8 cellular contexts compared by ENCODE assay signal in the genomic region with DNA sequence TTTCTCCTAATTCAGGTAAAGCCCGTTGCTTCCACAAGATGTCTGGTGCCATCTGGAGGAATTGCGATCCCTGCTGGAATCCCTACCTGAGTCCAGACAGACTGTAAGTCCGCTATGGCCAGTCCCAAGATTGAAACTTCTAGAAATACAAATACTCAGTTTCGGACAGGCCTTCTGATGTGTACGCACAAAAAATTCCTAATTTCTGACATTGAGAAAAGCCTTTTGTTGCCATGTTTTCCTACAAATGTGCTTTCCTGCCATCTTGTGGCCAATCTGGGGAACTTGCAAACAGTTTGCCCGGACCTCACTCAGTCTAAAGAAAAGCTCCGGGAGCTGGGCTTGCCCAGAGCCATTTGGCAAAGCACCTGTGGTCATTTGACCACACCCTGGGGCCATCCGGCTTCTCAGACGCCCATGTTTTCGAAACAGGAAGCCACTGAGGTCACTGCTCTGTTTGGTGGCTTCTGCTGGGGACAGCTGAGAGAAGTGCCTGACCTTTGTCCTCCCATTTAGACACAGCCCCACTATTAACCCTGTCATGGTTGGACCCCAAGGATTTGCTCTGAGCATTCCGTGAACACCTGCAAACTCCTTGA.
DNase-seq lines count a peak whose midpoint lies in the region; ATAC-seq, FAIRE-seq and TF ChIP-seq lines count a peak whose summit lies in the region.

No MANE protein-coding gene starts in this region.

- BruUV-seq in endothelial cell of umbilical vein (replicated peaks; lab: Mats Ljungman, UMichigan) = no TSS peak

- peak; percentile 68 for ATAC-seq in HG03442 (IDR thresholded peaks at IDR 0.05; ENCODE audit: unreplicated experiment)

- no peaks in the 10 kb centered on the region for H3K9me3 ChIP-seq in endothelial cell of umbilical vein (replicated peaks; ENCODE audit: control insufficient read depth, insufficient read depth, low read length)

- no peaks in the 10 kb centered on the region for H3K9me3 Mint-ChIP-seq in mesothelial cell of epicardium

- H2AFZ ChIP-seq in endothelial cell of umbilical vein (ENCODE audit: low read depth, low read length) = peak overlapping the region; percentile 72

- no peak overlapping the region for H3K27ac ChIP-seq in endothelial cell of umbilical vein (ENCODE audit: insufficient read depth, low read depth, low read length)

- POLR2A ChIA-PET in endothelial cell of umbilical vein (lab: Charles Lee) = no interaction called here

- CTCF ChIA-PET in endothelial cell of umbilical vein (lab: Charles Lee) = interaction anchor here (0.6 to 4.6 kb wide), 88 partner anchors 9 to 829 kb away, joined by 3 to 94 read pairs (median 4); no protein-coding TSS in a partner anchor

- no peak overlapping the region for H3K4me3 ChIP-seq in endothelial cell of umbilical vein (replicated peaks in 1 of 3; ENCODE audit: insufficient read depth in 1 of 3, low read depth in 1 of 3, low read length in 3 of 3)

- no peaks in the 10 kb centered on the region for H3K36me3 Mint-ChIP-seq in mesothelial cell of epicardium

- H3K27ac Mint-ChIP-seq in mesothelial cell of epicardium = no peak overlapping the region

- H3K4me1 ChIP-seq in endothelial cell of umbilical vein (ENCODE audit: control insufficient read depth, extremely low read depth, insufficient read depth, low read length) = no peaks in the 10 kb centered on the region

- H3K9ac ChIP-seq in endothelial cell of umbilical vein (replicated peaks; ENCODE audit: extremely low read depth, insufficient read depth, low read length) = no peak overlapping the region

- peak; percentile 95 for FAIRE-seq in endothelial cell of umbilical vein (lab: Jason Lieb, UNC)

- intact Hi-C loops in endothelial cell of umbilical vein (cut with micrococcal nuclease) = loop anchor here (1.0 to 2.0 kb wide), 5 partner anchors 170 to 818 kb away; partner anchors contain the start of gene FARP1

- H3K36me3 ChIP-seq in endothelial cell of umbilical vein (ENCODE audit: control insufficient read depth in 2 of 2, extremely low read depth in 1 of 2, insufficient read depth in 2 of 2, low read length in 2 of 2) = no peaks in the 10 kb centered on the region

- no peaks in the 10 kb centered on the region for H3K79me2 ChIP-seq in endothelial cell of umbilical vein (ENCODE audit: control insufficient read depth, insufficient read depth, low read length)

- TF ChIP-seq CTCF in endothelial cell of umbilical vein (IDR thresholded peaks at IDR 0.05; ENCODE audit: extremely low read depth in 1 of 2, insufficient read depth in 1 of 2, low read depth in 1 of 2, low read length in 2 of 2) = peak; percentile 77 to 78
- TF ChIP-seq CTCF in mesothelial cell of epicardium (IDR thresholded peaks at IDR 0.05; ENCODE audit: unreplicated experiment) = peak; percentile 83

- peaks cover 6% of the 10 kb centered on the region in 2 experiments for H3K27me3 ChIP-seq in endothelial cell of umbilical vein (ENCODE audit: control insufficient read depth in 2 of 2, insufficient read depth in 2 of 2, low read length in 2 of 2)

- H3K27me3 Mint-ChIP-seq in mesothelial cell of epicardium (ENCODE audit: low read depth) = peaks cover 4% of the 10 kb centered on the region

- dilution Hi-C loops in endothelial cell of umbilical vein (cut with MboI; ENCODE audit: extremely low pct_ligation_motif_present, low sequenced_read_pairs) = loop anchor here (25.0 kb wide), 1 partner anchor 236 kb away; no protein-coding TSS in a partner anchor

- DNase-seq in C1 segment of cervical spinal cord (lab: John Stamatoyannopoulos, UW) = peak in 10 of 14 donors; percentile 6 to 55 (median 26)
- DNase-seq in GM19238 (ENCODE audit: insufficient read length, low spot score) = peak; percentile 53
- peak; percentile 49 for DNase-seq in NCI-H82 treated with DMSO at 0.1 percent for 48 hours (lab: John Stamatoyannopoulos, UW; ENCODE audit: unreplicated experiment)
- DNase-seq in activated CD8-positive, alpha-beta memory T cell treated with anti-CD3 and anti-CD28 coated beads for 4 hours (ENCODE audit: low read depth in 2 of 2) = peak; percentile 8 to 13
- DNase-seq in endothelial cell of umbilical vein (ENCODE audit: low read depth, low spot score) = peak; percentile 67
- peak in 1 of 2 experiments; percentile 53 for DNase-seq in mesothelial cell of epicardium (ENCODE audit: low spot score in 2 of 2, unreplicated experiment in 2 of 2)
- peak; percentile 2 to 50 (median 19) for DNase-seq in stimulated activated naive CD4-positive, alpha-beta T cell (lab: John Stamatoyannopoulos, UW)

- H3K4me2 ChIP-seq in endothelial cell of umbilical vein (ENCODE audit: insufficient read depth, low read length) = peak overlapping the region; percentile 46

- TF ChIP-seq POLR2A in endothelial cell of umbilical vein (IDR thresholded peaks at IDR 0.05; ENCODE audit: low read depth, low read length) = no peak

- H4K20me1 ChIP-seq in endothelial cell of umbilical vein (replicated peaks; ENCODE audit: control insufficient read depth, extremely low read depth, insufficient read depth, low read length) = no peaks in the 10 kb centered on the region

- peaks cover 14% of the 10 kb centered on the region for H3K4me1 Mint-ChIP-seq in mesothelial cell of epicardium

- no peaks in the 10 kb centered on the region for H3K9me1 ChIP-seq in endothelial cell of umbilical vein (replicated peaks; ENCODE audit: control insufficient read depth, extremely low read depth, insufficient read depth, low read length)

- peak overlapping the region; percentile 51 for H3K4me3 Mint-ChIP-seq in mesothelial cell of epicardium

TF ChIP-seq in endothelial cell of umbilical vein, 7 proteins besides CTCF, POLR2A, EP300 and RAD21:
- TF ChIP-seq MYC (IDR thresholded peaks at IDR 0.05; ENCODE audit: low read depth, low read length) = no peak
- TF ChIP-seq POLR2AphosphoS5 (IDR thresholded peaks at IDR 0.05; ENCODE audit: insufficient read depth, low read depth, low read length) = no peak
- no peak for TF ChIP-seq JUN (IDR thresholded peaks at IDR 0.05; ENCODE audit: borderline replicate concordance, insufficient read depth, insufficient read length, low read depth)
- no peak for TF ChIP-seq FOS (IDR thresholded peaks at IDR 0.05; ENCODE audit: borderline replicate concordance, insufficient read depth, low read length)
- TF ChIP-seq, protein P1, sequence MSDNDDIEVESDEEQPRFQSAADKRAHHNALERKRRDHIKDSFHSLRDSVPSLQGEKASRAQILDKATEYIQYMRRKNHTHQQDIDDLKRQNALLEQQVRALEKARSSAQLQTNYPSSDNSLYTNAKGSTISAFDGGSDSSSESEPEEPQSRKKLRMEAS (IDR thresholded peaks at IDR 0.05; ENCODE audit: insufficient read depth, insufficient read length) = no peak
